8 cellular contexts compared by ENCODE assay signal in the genomic region with DNA sequence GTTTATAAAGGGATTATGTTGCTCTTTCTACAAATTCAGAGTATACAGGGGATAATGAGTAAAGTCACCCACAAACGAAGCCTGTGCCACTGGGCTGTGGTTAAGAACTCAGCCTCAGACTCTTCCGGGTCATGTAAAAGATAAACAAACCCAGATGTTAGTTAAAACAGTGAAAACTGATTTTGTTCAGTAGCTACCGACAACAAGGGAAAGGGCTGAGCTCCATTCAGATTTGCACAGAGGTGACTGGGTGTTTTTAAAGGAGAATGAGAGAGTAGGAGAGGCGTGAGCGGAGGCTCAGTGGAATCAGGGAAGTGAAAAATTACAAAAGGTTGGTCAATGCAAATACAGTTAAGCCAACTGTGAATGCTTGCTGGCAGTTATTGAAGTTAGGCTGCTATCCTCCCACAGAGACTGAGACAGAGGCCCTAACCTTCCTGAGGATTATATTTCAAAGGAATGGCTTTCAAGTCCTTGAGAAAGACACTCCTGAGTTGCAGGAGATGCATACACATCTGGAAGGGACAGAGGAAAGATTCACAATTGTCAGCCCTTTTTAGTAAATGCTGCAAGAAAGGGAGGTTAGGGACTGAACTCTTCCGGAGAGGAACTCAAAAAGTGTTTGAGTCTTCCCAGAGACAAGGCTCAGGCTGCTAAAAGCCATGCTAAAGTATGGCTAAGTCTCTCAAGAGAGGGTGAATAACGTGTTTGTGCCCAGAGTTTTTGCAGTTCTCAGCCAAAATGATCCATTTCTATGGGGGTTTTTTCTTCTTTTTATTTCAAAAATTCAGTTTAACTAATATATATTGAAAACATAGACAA. TPM values are rescaled to one million over a fixed set of nuclear protein-coding genes. Genes with fewer than 3 reads are reported as not detected.
DNase-seq lines count a peak whose midpoint lies in the region; ATAC-seq and TF ChIP-seq lines count a peak whose summit lies in the region.

No MANE protein-coding gene starts in this region.

- peaks cover 10% of the 10 kb centered on the region for H3K4me1 Mint-ChIP-seq in activated CD4-positive, alpha-beta T cell treated with anti-CD3 and anti-CD28 coated beads, Interleukin-2, amount 10 ng/mL, durations not matched to agents 7 days and 5 days
- H3K4me1 Mint-ChIP-seq in stimulated activated effector memory CD8-positive, alpha-beta T cell treated with anti-CD3 and anti-CD28 coated beads, Interleukin-12 subunit alpha, Interleukin-12 subunit beta, amount 100 ng/mL, for 72 hours = peaks cover 11% of the 10 kb centered on the region

- H3K36me3 Mint-ChIP-seq in activated CD4-positive, alpha-beta T cell treated with anti-CD3 and anti-CD28 coated beads, Interleukin-2, amount 10 ng/mL, durations not matched to agents 7 days and 5 days (ENCODE audit: low read depth) = no peaks in the 10 kb centered on the region
- H3K36me3 Mint-ChIP-seq in stimulated activated effector memory CD8-positive, alpha-beta T cell treated with anti-CD3 and anti-CD28 coated beads, Interleukin-12 subunit alpha, Interleukin-12 subunit beta, amount 100 ng/mL, for 72 hours = no peaks in the 10 kb centered on the region

- H3K4me3 ChIP-seq in choroid plexus epithelial cell (ENCODE audit: low read depth, low read length) = no peak overlapping the region

- TF ChIP-seq CTCF in choroid plexus epithelial cell (conservative IDR thresholded peaks at IDR 0.05; ENCODE audit: low read depth, low read length) = no peak

- peak overlapping the region; percentile 82 for H3K27ac Mint-ChIP-seq in activated CD4-positive, alpha-beta T cell treated with anti-CD3 and anti-CD28 coated beads, Interleukin-2, amount 10 ng/mL, durations not matched to agents 7 days and 5 days
- H3K27ac Mint-ChIP-seq in stimulated activated effector memory CD8-positive, alpha-beta T cell treated with anti-CD3 and anti-CD28 coated beads, Interleukin-12 subunit alpha, Interleukin-12 subunit beta, amount 100 ng/mL, for 72 hours = peak overlapping the region; percentile 72

- no peak overlapping the region for H3K4me3 Mint-ChIP-seq in activated CD4-positive, alpha-beta T cell treated with anti-CD3 and anti-CD28 coated beads, Interleukin-2, amount 10 ng/mL, durations not matched to agents 7 days and 5 days
- H3K4me3 Mint-ChIP-seq in stimulated activated effector memory CD8-positive, alpha-beta T cell treated with anti-CD3 and anti-CD28 coated beads, Interleukin-12 subunit alpha, Interleukin-12 subunit beta, amount 100 ng/mL, for 72 hours = peak overlapping the region; percentile 39

- POLR2A ChIA-PET in activated CD4-positive, alpha-beta T cell treated with anti-CD3 and anti-CD28 coated beads, Interleukin-2, amount 10 ng/mL, durations not matched to agents 7 days and 5 days (lab: Charles Lee) = no interaction called here

- peak; percentile 29 for DNase-seq in activated CD4-positive, alpha-beta T cell treated with anti-CD3 and anti-CD28 coated beads, Interleukin-2, amount 10 ng/mL, durations not matched to agents 7 days and 5 days
- DNase-seq in activated CD4-positive, alpha-beta T cell treated with anti-CD3 and anti-CD28 coated beads, Interleukin-2, amount 50 U/mL, for 48 hours = no peak
- DNase-seq in NCI-H146 treated with DMSO at 0.1 percent for 48 hours (lab: John Stamatoyannopoulos, UW; ENCODE audit: unreplicated experiment) (peak; percentile 16), choroid plexus epithelial cell (ENCODE audit: low read depth) (peak; percentile 72), SHP77 (lab: John Stamatoyannopoulos, UW) (no peak), NCI-H128 (lab: John Stamatoyannopoulos, UW; ENCODE audit: unreplicated experiment) (no peak)
- no peak for DNase-seq in stimulated activated effector memory CD8-positive, alpha-beta T cell treated with anti-CD3 and anti-CD28 coated beads, Interleukin-12 subunit alpha, Interleukin-12 subunit beta, amount 100 ng/mL, for 72 hours (ENCODE audit: low spot score in 2 of 2)

- H3K27me3 Mint-ChIP-seq in activated CD4-positive, alpha-beta T cell treated with anti-CD3 and anti-CD28 coated beads, Interleukin-2, amount 10 ng/mL, durations not matched to agents 7 days and 5 days = no peaks in the 10 kb centered on the region

- CTCF ChIA-PET in activated CD4-positive, alpha-beta T cell treated with anti-CD3 and anti-CD28 coated beads, Interleukin-2, amount 10 ng/mL, durations not matched to agents 7 days and 5 days (lab: Charles Lee) = no interaction called here

- H3K9me3 Mint-ChIP-seq in activated CD4-positive, alpha-beta T cell treated with anti-CD3 and anti-CD28 coated beads, Interleukin-2, amount 10 ng/mL, durations not matched to agents 7 days and 5 days = no peaks in the 10 kb centered on the region
- no peaks in the 10 kb centered on the region for H3K9me3 Mint-ChIP-seq in stimulated activated effector memory CD8-positive, alpha-beta T cell treated with anti-CD3 and anti-CD28 coated beads, Interleukin-12 subunit alpha, Interleukin-12 subunit beta, amount 100 ng/mL, for 72 hours

- ATAC-seq in HG02678 (IDR thresholded peaks at IDR 0.05; ENCODE audit: unreplicated experiment) = peak; percentile 97
- peak; percentile 70 for ATAC-seq in stimulated activated effector memory CD8-positive, alpha-beta T cell treated with anti-CD3 and anti-CD28 coated beads, Interleukin-12 subunit alpha, Interleukin-12 subunit beta, amount 100 ng/mL, for 72 hours

RNA-seq across cellular contexts. Expression of gene SAMD13, which starts 29.8 kb away (rescaled TPM):
- under 1 TPM; 0.15 to 0.23 TPM for total RNA-seq in activated CD4-positive, alpha-beta T cell treated with anti-CD3 and anti-CD28 coated beads, Interleukin-2, amount 10 ng/mL, durations not matched to agents 7 days and 5 days

Comparison
In these comparisons a context has a peak if more than half of its experiments do, and no peak if none do; other contexts are left out.
1. DNase-seq: peak in activated CD4-positive, alpha-beta T cell treated with anti-CD3 and anti-CD28 coated beads, Interleukin-2, amount 10 ng/mL, durations not matched to agents 7 days and 5 days (single experiment), NCI-H146 treated with DMSO at 0.1 percent for 48 hours (single experiment) and choroid plexus epithelial cell (single experiment); none in activated CD4-positive, alpha-beta T cell treated with anti-CD3 and anti-CD28 coated beads, Interleukin-2, amount 50 U/mL, for 48 hours (0 of 2), stimulated activated effector memory CD8-positive, alpha-beta T cell treated with anti-CD3 and anti-CD28 coated beads, Interleukin-12 subunit alpha, Interleukin-12 subunit beta, amount 100 ng/mL, for 72 hours (0 of 2), SHP77 (0 of 2) and NCI-H128 (single experiment).